ENCODE assay signal across 16 cellular contexts in the genomic region with DNA sequence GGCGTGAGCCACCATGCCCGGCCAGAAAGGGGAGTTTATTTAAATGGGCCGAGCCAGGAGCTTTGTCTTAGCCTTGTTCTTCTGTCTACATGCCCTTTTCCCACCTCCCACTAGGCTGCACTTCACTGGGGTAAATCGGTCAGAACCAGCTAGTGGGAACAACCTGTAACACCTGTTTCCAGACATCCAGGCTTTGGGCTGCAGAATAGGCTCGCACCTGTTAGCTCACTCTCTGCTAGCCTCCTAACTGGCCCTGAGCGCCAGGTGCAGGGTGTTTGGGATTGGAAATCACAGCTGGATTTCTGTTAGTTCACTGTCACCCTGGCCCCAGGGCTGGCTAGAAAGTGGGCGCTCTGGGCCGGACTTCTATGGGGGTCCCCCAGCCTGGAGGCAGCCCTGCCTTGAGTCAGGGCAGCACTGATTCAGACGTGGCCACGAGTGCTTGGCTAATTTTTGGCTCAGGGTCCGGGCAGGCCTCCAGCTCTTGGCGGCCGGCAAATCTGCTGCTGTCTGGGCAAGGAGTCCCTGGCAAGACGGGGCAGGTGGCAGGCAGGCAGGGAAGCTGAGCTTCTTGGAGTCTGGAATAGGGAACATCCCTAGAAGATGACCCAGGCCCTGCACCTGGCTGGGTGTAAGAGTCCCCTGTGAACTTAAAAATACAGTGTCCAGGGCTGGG. TPM values are rescaled to one million over a fixed set of nuclear protein-coding genes. Genes with fewer than 3 reads are reported as not detected.
DNase-seq lines count a peak whose midpoint lies in the region; ATAC-seq and TF ChIP-seq lines count a peak whose summit lies in the region.
"Had no signal": no experiment of that assay in that cellular context is flagged by ENCODE, and none has a peak within 500 bp of the region (broad histone marks: within the 10 kb centered on the region; RNA-seq: fewer than 3 reads in every experiment).

No MANE protein-coding gene starts in this region.

- H3K9me3 ChIP-seq in neuronal stem cell (replicated peaks in 1 of 2; ENCODE audit: control insufficient read depth in 2 of 2, insufficient read depth in 1 of 2, low read depth in 1 of 2, low read length in 2 of 2), result peaks cover 0 to 4% of the 10 kb centered on the region in 2 donors

- H2BK5ac ChIP-seq in neuronal stem cell (ENCODE audit: low read length), result no peak overlapping the region

- H3K27ac Mint-ChIP-seq in nephron progenitor cell, result no peak overlapping the region
- H3K27ac Mint-ChIP-seq: activated naive CD8-positive, alpha-beta T cell; CD8-positive, alpha-beta memory T cell had no signal

- no peak overlapping the region for H3K4me3 ChIP-seq in neuronal stem cell (ENCODE audit: low read length in 2 of 2)

- H4K8ac ChIP-seq in neuronal stem cell (ENCODE audit: low read depth, low read length), result no peak overlapping the region

- peaks cover 15% of the 10 kb centered on the region for H3K4me1 Mint-ChIP-seq in nephron progenitor cell
- H3K4me1 Mint-ChIP-seq: CD8-positive, alpha-beta memory T cell; naive thymus-derived CD8-positive, alpha-beta T cell had no signal

- no peak overlapping the region for H3K18ac ChIP-seq in neuronal stem cell (ENCODE audit: low read length)

- H3K27me3 ChIP-seq in neuronal stem cell (ENCODE audit: control insufficient read depth in 3 of 3, insufficient read depth in 3 of 3, low read depth in 1 of 3, low read length in 3 of 3), result no peaks in the 10 kb centered on the region

- no peak overlapping the region for H3K4me2 ChIP-seq in neuronal stem cell (ENCODE audit: insufficient read depth, low read length, poor library complexity, severe bottlenecking)

- H2BK15ac ChIP-seq in neuronal stem cell (ENCODE audit: low read length), result no peak overlapping the region

- peak overlapping the region; percentile 22 for H2BK12ac ChIP-seq in neuronal stem cell (ENCODE audit: low read length)

- H3K27ac ChIP-seq in epithelial cell of prostate (peak overlapping the region; percentile 22), neuronal stem cell (replicated peaks; ENCODE audit: low read length) (no peak overlapping the region)

- H4K91ac ChIP-seq in neuronal stem cell (ENCODE audit: low read depth, low read length, poor library complexity), result no peak overlapping the region

- H3K27me3 Mint-ChIP-seq in nephron progenitor cell (ENCODE audit: low read depth, poor library complexity), result peaks cover 5% of the 10 kb centered on the region
- H3K27me3 Mint-ChIP-seq: activated naive CD8-positive, alpha-beta T cell; naive thymus-derived CD8-positive, alpha-beta T cell had no signal

- no peak overlapping the region for H3K4me3 Mint-ChIP-seq in nephron progenitor cell
- H3K4me3 Mint-ChIP-seq: activated naive CD8-positive, alpha-beta T cell; CD8-positive, alpha-beta memory T cell; naive thymus-derived CD8-positive, alpha-beta T cell had no signal

- DNase-seq in DMS53 treated with DMSO at 0.1 percent for 48 hours (lab: John Stamatoyannopoulos, UW; ENCODE audit: unreplicated experiment) (peak; percentile 39), NCI-H2196 (lab: John Stamatoyannopoulos, UW; ENCODE audit: unreplicated experiment) (peak; percentile 84), epithelial cell of prostate (ENCODE audit: low read depth, low spot score) (no peak), neuronal stem cell (ENCODE audit: low spot score) (no peak), GOT3 (lab: John Stamatoyannopoulos, UW) (no peak), nephron progenitor cell (no peak), NCI-H1436 treated with DMSO at 0.1 percent for 48 hours (lab: John Stamatoyannopoulos, UW) (no peak)
- DNase-seq: activated CD4-positive, alpha-beta T cell treated with anti-CD3 and anti-CD28 coated beads, Interleukin-2, amount 50 U/mL, for 4 hours; CD8-positive, alpha-beta memory T cell; effector memory CD4-positive, alpha-beta T cell; naive thymus-derived CD8-positive, alpha-beta T cell; NCI-H82; stimulated activated naive CD8-positive, alpha-beta T cell treated with anti-CD3 and anti-CD28 coated beads, Interleukin-15, Interleukin-2, amounts not matched to agents 100 U/mL and 50 U/mL, for 24 hours; T-helper 1 cell had no signal

- H3K23ac ChIP-seq in neuronal stem cell (ENCODE audit: low read depth, low read length, poor library complexity), result no peak overlapping the region

- H3K14ac ChIP-seq in neuronal stem cell (ENCODE audit: low read length), result no peak overlapping the region

- H3K9me3 Mint-ChIP-seq in nephron progenitor cell, result no peaks in the 10 kb centered on the region
- H3K9me3 Mint-ChIP-seq: CD8-positive, alpha-beta memory T cell; naive thymus-derived CD8-positive, alpha-beta T cell had no signal

- H3K36me3 Mint-ChIP-seq in nephron progenitor cell (ENCODE audit: low read depth), result peaks cover 34% of the 10 kb centered on the region
- H3K36me3 Mint-ChIP-seq: activated naive CD8-positive, alpha-beta T cell; naive thymus-derived CD8-positive, alpha-beta T cell had no signal

- no peak overlapping the region for H2AK5ac ChIP-seq in neuronal stem cell (ENCODE audit: low read depth, low read length)

- no peak for ATAC-seq in GM21390 (IDR thresholded peaks at IDR 0.05; ENCODE audit: unreplicated experiment)
- ATAC-seq: naive thymus-derived CD8-positive, alpha-beta T cell; stimulated activated naive CD8-positive, alpha-beta T cell treated with anti-CD3 and anti-CD28 coated beads, Interleukin-15, Interleukin-2, amounts not matched to agents 100 U/mL and 50 U/mL, for 24 hours had no signal

- H3K4ac ChIP-seq in neuronal stem cell (ENCODE audit: low read length), result no peak overlapping the region

- no peak overlapping the region for H2BK120ac ChIP-seq in neuronal stem cell (ENCODE audit: low read depth, low read length)

- peaks cover 9 to 13% of the 10 kb centered on the region in 2 donors for H3K36me3 ChIP-seq in neuronal stem cell (replicated peaks in 1 of 2; ENCODE audit: control insufficient read depth in 2 of 2, insufficient read depth in 2 of 2, low read length in 2 of 2)

- H3K4me1 ChIP-seq in neuronal stem cell (ENCODE audit: control insufficient read depth in 2 of 2, insufficient read depth in 1 of 2, low read depth in 1 of 2, low read length in 2 of 2), result no peaks in the 10 kb centered on the region

- WGBS in neuronal stem cell (ENCODE audit: extremely low coverage in 2 of 2, insufficient read length in 2 of 2, insufficient replicate concordance in 1 of 2), 2 donors, result no CpG with 5 or more reads among the region's 14 CpGs

- H3K79me1 ChIP-seq in neuronal stem cell (ENCODE audit: low read depth, low read length), result peaks cover 28% of the 10 kb centered on the region

- H3K9ac ChIP-seq in neuronal stem cell (ENCODE audit: low read depth, low read length, poor library complexity), result no peak overlapping the region

- TF ChIP-seq CTCF in nephron progenitor cell (IDR thresholded peaks at IDR 0.05), result no peak

- no peak overlapping the region for H2AFZ ChIP-seq in neuronal stem cell (ENCODE audit: low read length)

RNA-seq across cellular contexts. Expression of a gene that starts 48.6 kb away (rescaled TPM):
- 87.8 TPM for polyA plus RNA-seq in neuronal stem cell (2013, experiment 1 of 2)
- 87.6 TPM for polyA plus RNA-seq in neuronal stem cell (2013, experiment 2 of 2)
- polyA plus RNA-seq: CD8-positive, alpha-beta memory T cell; naive thymus-derived CD8-positive, alpha-beta T cell had no signal

Comparison
In these comparisons a context has a peak if more than half of its experiments do, and no peak if none do; other contexts are left out.
1. DNase-seq: peak in DMS53 treated with DMSO at 0.1 percent for 48 hours (single experiment) and NCI-H2196 (single experiment); none in epithelial cell of prostate (single experiment), neuronal stem cell (single experiment), GOT3 (single experiment), nephron progenitor cell (single experiment) and NCI-H1436 treated with DMSO at 0.1 percent for 48 hours (single experiment).